Comparison of ENCODE assay signal across 25 cellular contexts in genomic region chr17:58079300-58080033, GRCh38.
"Had no signal": no experiment of that assay in that cellular context is flagged by ENCODE, and none has a peak within 500 bp of the region (broad histone marks: within the 10 kb centered on the region; RNA-seq: fewer than 3 reads in every experiment).

No MANE protein-coding gene starts in this region.

- H3K4me1 Mint-ChIP-seq: activated naive CD4-positive, alpha-beta T cell treated with anti-CD3 and anti-CD28 coated beads, Interleukin-2, amount 50 U/mL, for 24 hours had no signal

- H3K27ac ChIP-seq: breast epithelium, gastroesophageal sphincter, hepatocyte, skin epidermis, thoracic aorta, uterus had no signal

- DNase-seq: activated CD4-positive, alpha-beta T cell treated with anti-CD3 and anti-CD28 coated beads for 4 hours; activated CD4-positive, alpha-beta T cell treated with anti-CD3 and anti-CD28 coated beads, Interleukin-2, amount 50 U/mL, for 4 hours; activated naive CD8-positive, alpha-beta T cell treated with anti-CD3 and anti-CD28 coated beads, Interleukin-2, amount 50 U/mL, for 24 hours; activated T-cell treated with anti-CD3 and anti-CD28 coated beads, Interleukin-2, amount 50 U/mL, for 4 hours; central memory CD4-positive, alpha-beta T cell; effector CD4-positive, alpha-beta T cell; kidney; left colon; midbrain; naive thymus-derived CD8-positive, alpha-beta T cell; stimulated activated CD4-positive, alpha-beta T cell treated with anti-CD3 and anti-CD28 coated beads, Interleukin-12 subunit alpha, Interleukin-12 subunit beta, amount 100 ng/mL, for 4 hours; stimulated activated CD4-positive, alpha-beta T cell treated with anti-CD3 and anti-CD28 coated beads, Interleukin-4, amount 100 ng/mL, for 1 hour; trophoblast cell; uterus had no signal

- ATAC-seq: activated naive CD8-positive, alpha-beta T cell treated with anti-CD3 and anti-CD28 coated beads, Interleukin-2, amount 50 U/mL, for 24 hours; activated T-cell treated with anti-CD3 and anti-CD28 coated beads, Interleukin-2, amount 50 U/mL, for 4 hours; gastroesophageal sphincter; left colon; naive thymus-derived CD8-positive, alpha-beta T cell; sciatic nerve had no signal

- H3K9me3 Mint-ChIP-seq: activated naive CD4-positive, alpha-beta T cell treated with anti-CD3 and anti-CD28 coated beads, Interleukin-2, amount 50 U/mL, for 24 hours; activated naive CD8-positive, alpha-beta T cell treated with anti-CD3 and anti-CD28 coated beads, Interleukin-2, amount 50 U/mL, for 24 hours; activated T-cell treated with anti-CD3 and anti-CD28 coated beads, Interleukin-2, amount 50 U/mL, for 4 hours; activated T-helper 2 cell treated with anti-CD3 and anti-CD28 coated beads, Interferon-gamma antibody, Interleukin-2, Interleukin-4, amounts not matched to agents 10 μg/mL and 5 μg/mL and 100 μg/mL, durations not matched to agents 14 hours and 24 hours and 36 hours; dendritic cell treated with granulocyte-macrophage colony-stimulating factor and Interleukin-4, amounts not matched to agents 40 ng/mL and 50 ng/mL, for 4 days; naive thymus-derived CD8-positive, alpha-beta T cell; stimulated activated naive CD8-positive, alpha-beta T cell treated with anti-CD3 and anti-CD28 coated beads, Interleukin-15, Interleukin-2, amounts not matched to agents 100 ng/mL and 50 ng/mL, for 24 hours had no signal

- H3K27me3 ChIP-seq: breast epithelium, hepatocyte, uterus had no signal

- H3K4me3 ChIP-seq: breast epithelium, gastroesophageal sphincter, hepatocyte, skin epidermis, thoracic aorta, uterus had no signal

- H3K4me3 Mint-ChIP-seq: activated naive CD4-positive, alpha-beta T cell treated with anti-CD3 and anti-CD28 coated beads, Interleukin-2, amount 50 U/mL, for 24 hours; activated naive CD8-positive, alpha-beta T cell treated with anti-CD3 and anti-CD28 coated beads, Interleukin-2, amount 50 U/mL, for 24 hours; activated T-cell treated with anti-CD3 and anti-CD28 coated beads, Interleukin-2, amount 50 U/mL, for 4 hours; dendritic cell treated with granulocyte-macrophage colony-stimulating factor and Interleukin-4, amounts not matched to agents 40 ng/mL and 50 ng/mL, for 4 days; naive thymus-derived CD8-positive, alpha-beta T cell; stimulated activated naive CD8-positive, alpha-beta T cell treated with anti-CD3 and anti-CD28 coated beads, Interleukin-15, Interleukin-2, amounts not matched to agents 100 ng/mL and 50 ng/mL, for 24 hours had no signal

- H3K36me3 ChIP-seq: breast epithelium, gastroesophageal sphincter, thoracic aorta, uterus had no signal

- H3K4me1 ChIP-seq: uterus had no signal

- H3K9me3 ChIP-seq: breast epithelium, gastroesophageal sphincter, thoracic aorta, uterus had no signal

- FAIRE-seq: endometrium, kidney had no signal

- H3K27ac Mint-ChIP-seq: activated naive CD4-positive, alpha-beta T cell treated with anti-CD3 and anti-CD28 coated beads, Interleukin-2, amount 50 U/mL, for 24 hours; activated naive CD8-positive, alpha-beta T cell treated with anti-CD3 and anti-CD28 coated beads, Interleukin-2, amount 50 U/mL, for 24 hours; activated T-helper 2 cell treated with anti-CD3 and anti-CD28 coated beads, Interferon-gamma antibody, Interleukin-2, Interleukin-4, amounts not matched to agents 10 μg/mL and 5 μg/mL and 100 μg/mL, durations not matched to agents 14 hours and 24 hours and 36 hours; dendritic cell treated with granulocyte-macrophage colony-stimulating factor and Interleukin-4, amounts not matched to agents 40 ng/mL and 50 ng/mL, for 4 days; stimulated activated naive CD8-positive, alpha-beta T cell treated with anti-CD3 and anti-CD28 coated beads, Interleukin-15, Interleukin-2, amounts not matched to agents 100 ng/mL and 50 ng/mL, for 24 hours had no signal

- H3K27me3 Mint-ChIP-seq: activated naive CD4-positive, alpha-beta T cell treated with anti-CD3 and anti-CD28 coated beads, Interleukin-2, amount 50 U/mL, for 24 hours; stimulated activated naive CD8-positive, alpha-beta T cell treated with anti-CD3 and anti-CD28 coated beads, Interleukin-15, Interleukin-2, amounts not matched to agents 100 ng/mL and 50 ng/mL, for 24 hours had no signal

- H3K36me3 Mint-ChIP-seq: activated naive CD4-positive, alpha-beta T cell treated with anti-CD3 and anti-CD28 coated beads, Interleukin-2, amount 50 U/mL, for 24 hours; naive thymus-derived CD8-positive, alpha-beta T cell had no signal
